Comparison of ENCODE assay signal across 9 cellular contexts in genomic region chr9:37984672-37985611, GRCh38.
DNase-seq lines count a peak whose midpoint lies in the region; ATAC-seq, FAIRE-seq and TF ChIP-seq lines count a peak whose summit lies in the region.
"Had no signal": no experiment of that assay in that cellular context is flagged by ENCODE, and none has a peak within 500 bp of the region (broad histone marks: within the 10 kb centered on the region; RNA-seq: fewer than 3 reads in every experiment).

No MANE protein-coding gene starts in this region.

- no peak for TF ChIP-seq POLR2A in H54 (IDR thresholded peaks at IDR 0.05; ENCODE audit: low read depth, low read length)

- H3K4me1 ChIP-seq in mucosa of rectum (ENCODE audit: control insufficient read depth in 2 of 2, insufficient read depth in 2 of 2, low read length in 2 of 2) = peaks cover 10 to 12% of the 10 kb centered on the region in 2 donors

- DNase-seq in H54 (ENCODE audit: insufficient read length, low spot score) (peak; percentile 61), NCI-H345 treated with DMSO at 0.1 percent for 48 hours (lab: John Stamatoyannopoulos, UW; ENCODE audit: unreplicated experiment) (peak; percentile 50), COLO829 (ENCODE audit: low spot score) (no peak)
- DNase-seq: nephron progenitor cell had no signal

- H3K4me3 ChIP-seq in mucosa of rectum (ENCODE audit: low read length in 2 of 2) = no peak overlapping the region

- ATAC-seq in HG02973 (IDR thresholded peaks at IDR 0.05; ENCODE audit: unreplicated experiment) (no peak), GM21576 (IDR thresholded peaks at IDR 0.05; ENCODE audit: unreplicated experiment) (no peak), HG02759 (IDR thresholded peaks at IDR 0.05; ENCODE audit: unreplicated experiment) (no peak)

- H3K27ac ChIP-seq in cingulate gyrus (ENCODE audit: low read depth, low read length) = peak overlapping the region; percentile 96
- peak overlapping the region; percentile 23 to 28 for H3K27ac ChIP-seq in mucosa of rectum (ENCODE audit: low read depth in 2 of 2, low read length in 2 of 2)

- peak; percentile 11 for FAIRE-seq in H54 (lab: Jason Lieb, UNC)

- H3K27me3 ChIP-seq in mucosa of rectum (ENCODE audit: control insufficient read depth in 2 of 2, insufficient read depth in 2 of 2, low read length in 2 of 2) = no peaks in the 10 kb centered on the region

- no peaks in the 10 kb centered on the region for H3K36me3 ChIP-seq in mucosa of rectum (ENCODE audit: control insufficient read depth in 2 of 2, insufficient read depth in 2 of 2, low read length in 2 of 2)

- H3K9me3 ChIP-seq in mucosa of rectum (ENCODE audit: control insufficient read depth in 2 of 2, low read length in 2 of 2) = no peaks in the 10 kb centered on the region

- peak overlapping the region in 1 of 2 donors; percentile 14 for H3K9ac ChIP-seq in mucosa of rectum (ENCODE audit: low read depth in 1 of 2, low read length in 2 of 2)
